9 cellular contexts compared by ENCODE assay signal in genomic region chr4:81454498-81454897, GRCh38. TPM values are rescaled to one million over a fixed set of nuclear protein-coding genes. Genes with fewer than 3 reads are reported as not detected.
DNase-seq lines count a peak whose midpoint lies in the region; ATAC-seq, FAIRE-seq and TF ChIP-seq lines count a peak whose summit lies in the region.
"Had no signal": no experiment of that assay in that cellular context is flagged by ENCODE, and none has a peak within 500 bp of the region (broad histone marks: within the 10 kb centered on the region; RNA-seq: fewer than 3 reads in every experiment).

No MANE protein-coding gene starts in this region.

- peaks cover 11 to 84% (median 75%) of the 10 kb centered on the region in 4 donors for H3K36me3 ChIP-seq in liver (ENCODE audit: control insufficient read depth in 4 of 4, insufficient read depth in 3 of 4, low read depth in 1 of 4, low read length in 3 of 4)
- H3K36me3 ChIP-seq in HepG2 (replicated peaks in 1 of 2; ENCODE audit: control insufficient read depth in 1 of 2, insufficient read depth in 2 of 2, low read length in 2 of 2): no peaks in the 10 kb centered on the region
- H3K36me3 ChIP-seq in esophagus squamous epithelium: peaks cover 0 to 66% (median 0%) of the 10 kb centered on the region in 3 donors
- H3K36me3 ChIP-seq in lower lobe of right lung: peaks cover 97% of the 10 kb centered on the region

- FAIRE-seq in HepG2 (lab: Jason Lieb, UNC): no peak
- no peak for FAIRE-seq in urothelium cell line (lab: Jason Lieb, UNC)

- H4K20me1 ChIP-seq in HepG2 (ENCODE audit: insufficient read depth, low read length): no peaks in the 10 kb centered on the region

- TF ChIP-seq CTCF in liver (IDR thresholded peaks at IDR 0.05; ENCODE audit: low read depth, low read length, missing input control) (no peak), HepG2 (CRISPR knock-in tag; IDR thresholded peaks at IDR 0.05) (no peak), esophagus squamous epithelium (IDR thresholded peaks at IDR 0.05) (no peak), lower lobe of right lung (IDR thresholded peaks at IDR 0.05) (no peak)

- H3K27me3 ChIP-seq in liver (ENCODE audit: control insufficient read depth in 4 of 4, insufficient read depth in 4 of 4, low read length in 3 of 4) (no peaks in the 10 kb centered on the region), HepG2 (ENCODE audit: control insufficient read depth in 1 of 2, insufficient read depth in 2 of 2, low read length in 2 of 2) (no peaks in the 10 kb centered on the region; a peak in 1 of 5 replicates), esophagus squamous epithelium (no peaks in the 10 kb centered on the region), lower lobe of right lung (ENCODE audit: low read depth) (no peaks in the 10 kb centered on the region)
- H3K27me3 ChIP-seq: heart right ventricle had no signal

- intact Hi-C loops in HepG2 (cut with micrococcal nuclease; ENCODE audit: unreplicated experiment) (no loop called here), esophagus squamous epithelium (cut with DNase I) (no loop called here), lower lobe of right lung (cut with DNase I) (no loop called here)

- 75% methylated on average over 5 of the region's 5 CpGs for WGBS in liver
- 54% methylated on average over 5 of the region's 5 CpGs for WGBS in HepG2 (ENCODE audit: low lambda C conversion rate)
- 13 to 26% methylated on average over 5 of the region's 5 CpGs for WGBS in esophagus squamous epithelium, 2 donors

- CTCF ChIA-PET in HepG2 (lab: Yijun Ruan, JAX; ENCODE audit: low intra/inter-chr PET ratio, low total read pairs): no interaction called here

- DNase-seq in HepG2 (ENCODE audit: low spot score) (no peak), esophagus squamous epithelium (lab: John Stamatoyannopoulos, UW) (no peak), urothelium cell line (ENCODE audit: low spot score) (peak; percentile 36), lower lobe of right lung (no peak), G401 (ENCODE audit: low spot score) (no peak)
- DNase-seq in activated CD4-positive, alpha-beta T cell treated with anti-CD3 and anti-CD28 coated beads, Interleukin-2, amount 50 U/mL, for 4 hours: peak; percentile 12 to 18
- DNase-seq: heart right ventricle had no signal

- peak overlapping the region; percentile 13 to 48 for H3K27ac ChIP-seq in liver (ENCODE audit: low read depth in 1 of 2, low read length in 2 of 2)
- H3K27ac ChIP-seq in HepG2 (ENCODE audit: extremely low read length, insufficient read depth, low read length): no peak overlapping the region
- H3K27ac ChIP-seq in esophagus squamous epithelium: peak overlapping the region in 3 of 4 donors; percentile 46 to 62 (median 59)
- no peak overlapping the region for H3K27ac ChIP-seq in lower lobe of right lung
- H3K27ac ChIP-seq: heart right ventricle had no signal

- H3K4me3 ChIP-seq in liver (ENCODE audit: low read depth in 1 of 3, low read length in 3 of 3) (no peak overlapping the region), HepG2 (replicated peaks in 1 of 3; ENCODE audit: insufficient read depth in 1 of 3, low read depth in 2 of 3, low read length in 3 of 3) (no peak overlapping the region), esophagus squamous epithelium (no peak overlapping the region), lower lobe of right lung (no peak overlapping the region)
- H3K4me3 ChIP-seq: heart right ventricle had no signal

- H3K79me2 ChIP-seq in HepG2 (ENCODE audit: insufficient read depth, low read length): no peaks in the 10 kb centered on the region

- H3K9me3 ChIP-seq in liver (ENCODE audit: control insufficient read depth in 4 of 4, low read length in 3 of 4): no peaks in the 10 kb centered on the region
- no peaks in the 10 kb centered on the region for H3K9me3 ChIP-seq in HepG2 (ENCODE audit: low read length)
- H3K9me3 ChIP-seq in esophagus squamous epithelium: no peaks in the 10 kb centered on the region
- no peaks in the 10 kb centered on the region for H3K9me3 ChIP-seq in lower lobe of right lung
- H3K9me3 ChIP-seq: heart right ventricle had no signal

- ATAC-seq in HepG2: no peak
- ATAC-seq in lower lobe of right lung: no peak
- ATAC-seq in GM19467 (IDR thresholded peaks at IDR 0.05; ENCODE audit: unreplicated experiment): no peak
- ATAC-seq: heart right ventricle had no signal

- POLR2A ChIA-PET in HepG2 (lab: Yijun Ruan, JAX): no interaction called here

- no peak for TF ChIP-seq EP300 in HepG2 (IDR thresholded peaks at IDR 0.05; ENCODE audit: low read depth in 2 of 2, low read length in 2 of 2)
- TF ChIP-seq EP300 in HepG2 (CRISPR knock-in tag; IDR thresholded peaks at IDR 0.05; ENCODE audit: borderline replicate concordance): no peak

- peaks cover 0 to 5% (median 1%) of the 10 kb centered on the region in 4 donors for H3K4me1 ChIP-seq in liver (ENCODE audit: control insufficient read depth in 4 of 4, insufficient read depth in 4 of 4, low read length in 3 of 4)
- H3K4me1 ChIP-seq in HepG2 (ENCODE audit: insufficient read depth, low read length): no peaks in the 10 kb centered on the region
- peaks cover 0 to 48% (median 17%) of the 10 kb centered on the region in 3 donors for H3K4me1 ChIP-seq in esophagus squamous epithelium
- H3K4me1 ChIP-seq in lower lobe of right lung: no peaks in the 10 kb centered on the region

- no TSS peak for BruUV-seq in HepG2 (replicated peaks; lab: Mats Ljungman, UMichigan)

- in situ Hi-C loops in HepG2 (cut with HindIII; ENCODE audit: extremely low pct_ligation_motif_present, low pct_unique_long_range_greater_than_20kb) (no loop called here), G401 (cut with HindIII; ENCODE audit: low sequenced_read_pairs) (no loop called here)

- H2AFZ ChIP-seq in HepG2 (ENCODE audit: low read length): no peak overlapping the region

- TF ChIP-seq RAD21 in liver (IDR thresholded peaks at IDR 0.05) (no peak), HepG2 (CRISPR knock-in tag; IDR thresholded peaks at IDR 0.05) (no peak)

- H3K4me2 ChIP-seq in HepG2 (ENCODE audit: low read depth, low read length): no peak overlapping the region

- H3K9ac ChIP-seq in liver (ENCODE audit: low read depth in 1 of 2, low read length in 2 of 2): no peak overlapping the region
- H3K9ac ChIP-seq in HepG2 (ENCODE audit: insufficient read depth, low read depth, low read length): no peak overlapping the region

- TF ChIP-seq POLR2A in HepG2 (IDR thresholded peaks at IDR 0.05; ENCODE audit: insufficient read depth in 1 of 2, low read depth in 2 of 2, low read length in 2 of 2) (no peak), esophagus squamous epithelium (IDR thresholded peaks at IDR 0.05) (no peak)

TF ChIP-seq in HepG2, 621 proteins besides CTCF, POLR2A, EP300 and RAD21 (continues in another document):
- TF ChIP-seq CENPT (CRISPR knock-in tag; IDR thresholded peaks at IDR 0.05; ENCODE audit: low read depth) (no peak), FOXA1 (IDR thresholded peaks at IDR 0.05) (no peak), FOXA1 (CRISPR knock-in tag; IDR thresholded peaks at IDR 0.05) (no peak), ZNF180 (CRISPR knock-in tag; IDR thresholded peaks at IDR 0.05; ENCODE audit: borderline replicate concordance, low read depth) (no peak), KAT2B (IDR thresholded peaks at IDR 0.05; ENCODE audit: borderline replicate concordance, low read depth, low read length) (no peak), FOXA3 (CRISPR knock-in tag; IDR thresholded peaks at IDR 0.05) (no peak), DMTF1 (CRISPR knock-in tag; IDR thresholded peaks at IDR 0.05) (no peak)

RNA-seq across cellular contexts. Expression of gene RASGEF1B, which starts 17.2 kb away (rescaled TPM):
- total RNA-seq in liver (10 to 100 TPM in 1 of 2 donors, 1 to 10 TPM in 1; 8.9 to 57.4 TPM), HepG2 (2016; rRNA removed; fragmentation: Illumina TruSeq; extraction: Trizol) (0.04 TPM in 1 of 2 replicates, not detected in the other), esophagus squamous epithelium (10 to 100 TPM in 3 of 4 donors, 1 to 10 TPM in 1; 9.1 to 18.9 (median 13.9) TPM), lower lobe of right lung (63.0 TPM)
- polyA plus RNA-seq in liver (10 to 100 TPM; 12.6 to 51.6 TPM), HepG2 (2011; rRNA removed) (0.04 and 0.05 TPM in 2 replicates)
- total RNA-seq in HepG2 (2016; cell fraction: cytosol; rRNA removed; fragmentation: Illumina TruSeq; extraction: Trizol; ENCODE audit: low read depth): not detected in 2 replicates
- not detected in 2 replicates for total RNA-seq in HepG2 (2016; cell fraction: insoluble cytoplasmic fraction; rRNA removed; fragmentation: Illumina TruSeq; extraction: Trizol)
- not detected in 2 replicates for total RNA-seq in HepG2 (2016; cell fraction: membrane; rRNA removed; fragmentation: Illumina TruSeq; extraction: Trizol)
- total RNA-seq in HepG2 (2016; cell fraction: nucleus; rRNA removed; fragmentation: Illumina TruSeq; extraction: Trizol): not detected in 2 replicates
- polyA plus RNA-seq in HepG2 (2011; cell fraction: cytosol; rRNA removed): 0.03 TPM in 1 of 2 replicates, not detected in the other
- polyA plus RNA-seq in HepG2 (2011; cell fraction: nucleus; rRNA removed): not detected in 2 replicates
- not detected in 2 replicates for polyA plus RNA-seq in HepG2 (2012)
- not detected in 2 replicates for polyA plus RNA-seq in HepG2 (2016; cell fraction: cytosol; fragmentation: Illumina TruSeq; extraction: Trizol; ENCODE audit: low read depth)
- not detected in 2 replicates for polyA plus RNA-seq in HepG2 (2016; cell fraction: insoluble cytoplasmic fraction; fragmentation: Illumina TruSeq; extraction: Trizol; ENCODE audit: low read depth)
- not detected in 2 replicates for polyA plus RNA-seq in HepG2 (2016; cell fraction: membrane; fragmentation: Illumina TruSeq; extraction: Trizol; ENCODE audit: low read depth)
- not detected in 2 replicates for polyA plus RNA-seq in HepG2 (2016; cell fraction: nucleus; fragmentation: Illumina TruSeq; extraction: Trizol; ENCODE audit: insufficient read depth, low read depth)
- 0.84 TPM in 1 of 2 replicates, not detected in the other for polyA minus RNA-seq in HepG2 (2011; rRNA and poly(A)+ RNA removed; ENCODE audit: low replicate concordance)
- polyA minus RNA-seq in HepG2 (2011; cell fraction: cytosol; rRNA and poly(A)+ RNA removed): not detected in 2 replicates
- 0.12 and 0.26 TPM in 2 replicates for polyA minus RNA-seq in HepG2 (2011; cell fraction: nucleus; rRNA and poly(A)+ RNA removed)
- not detected in 2 replicates for total RNA-seq in G401 (2014; rRNA removed; shearing (Covaris generic))

Comparison
In these comparisons a context has a peak if more than half of its experiments do, and no peak if none do; other contexts are left out.
1. H3K27ac ChIP-seq: peak in liver (2 of 2) and esophagus squamous epithelium (3 of 4); none in HepG2 (single experiment) and lower lobe of right lung (single experiment).
2. DNase-seq: peak in activated CD4-positive, alpha-beta T cell treated with anti-CD3 and anti-CD28 coated beads, Interleukin-2, amount 50 U/mL, for 4 hours (2 of 2) and urothelium cell line (single experiment); none in HepG2 (single experiment), esophagus squamous epithelium (single experiment), lower lobe of right lung (single experiment) and G401 (single experiment).